1 cellular context compared by ENCODE assay signal in the genomic region with DNA sequence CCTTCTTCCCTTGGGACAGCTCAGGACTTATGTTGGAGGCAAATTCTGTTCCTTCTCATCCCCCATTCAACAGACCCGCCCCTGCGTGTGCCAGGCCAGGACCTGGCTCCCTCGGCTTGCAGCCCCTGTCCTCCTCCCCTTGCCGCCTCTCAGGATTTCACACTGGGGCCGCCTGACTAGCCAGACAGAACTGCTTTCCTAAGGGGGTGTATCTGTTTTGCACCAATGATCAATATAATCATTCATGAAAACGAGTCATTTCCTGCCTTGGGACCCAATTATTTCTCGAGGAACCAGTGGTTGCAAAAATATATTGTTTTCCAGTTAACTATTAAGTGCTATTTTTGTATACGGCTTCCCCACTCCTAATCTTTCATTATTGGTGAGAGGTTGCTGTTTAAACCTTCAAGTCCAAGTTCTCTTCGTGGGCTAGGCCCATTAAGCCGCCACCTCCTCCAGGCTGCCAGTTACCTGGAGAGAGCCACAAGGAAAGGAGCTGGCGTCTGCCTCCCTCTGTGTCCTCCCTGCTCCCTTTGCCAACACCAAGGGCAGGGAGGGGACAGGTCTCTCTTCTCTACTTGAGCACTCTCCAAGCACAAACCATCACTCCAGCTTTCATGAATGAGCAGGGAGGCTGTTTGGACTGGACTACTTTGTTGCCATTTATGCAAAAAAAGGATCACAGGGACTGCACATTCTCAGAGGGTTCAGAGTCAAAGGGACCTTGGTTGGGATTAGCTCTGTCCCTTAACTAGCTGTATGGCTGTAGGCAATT.
TF ChIP-seq lines count a peak whose summit lies in the region.

No MANE protein-coding gene starts in this region.

TF ChIP-seq in IMR-90, 13 proteins besides CTCF, POLR2A, EP300 and RAD21:
- no peak for TF ChIP-seq SMC3 (IDR thresholded peaks at IDR 0.05; ENCODE audit: low read depth, low read length)
- TF ChIP-seq FOS (IDR thresholded peaks at IDR 0.05; ENCODE audit: low read depth, low read length), result no peak
- no peak for TF ChIP-seq CHD1 (IDR thresholded peaks at IDR 0.05; ENCODE audit: low read depth, low read length)
- no peak for TF ChIP-seq CEBPB (IDR thresholded peaks at IDR 0.05; ENCODE audit: low read depth, low read length)
- TF ChIP-seq MXI1 (IDR thresholded peaks at IDR 0.05; ENCODE audit: borderline replicate concordance, low read depth, low read length), result no peak
- TF ChIP-seq, protein P1, sequence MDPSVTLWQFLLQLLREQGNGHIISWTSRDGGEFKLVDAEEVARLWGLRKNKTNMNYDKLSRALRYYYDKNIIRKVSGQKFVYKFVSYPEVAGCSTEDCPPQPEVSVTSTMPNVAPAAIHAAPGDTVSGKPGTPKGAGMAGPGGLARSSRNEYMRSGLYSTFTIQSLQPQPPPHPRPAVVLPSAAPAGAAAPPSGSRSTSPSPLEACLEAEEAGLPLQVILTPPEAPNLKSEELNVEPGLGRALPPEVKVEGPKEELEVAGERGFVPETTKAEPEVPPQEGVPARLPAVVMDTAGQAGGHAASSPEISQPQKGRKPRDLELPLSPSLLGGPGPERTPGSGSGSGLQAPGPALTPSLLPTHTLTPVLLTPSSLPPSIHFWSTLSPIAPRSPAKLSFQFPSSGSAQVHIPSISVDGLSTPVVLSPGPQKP (IDR thresholded peaks at IDR 0.05; ENCODE audit: borderline replicate concordance, low read depth, low read length), result no peak
- no peak for TF ChIP-seq MAFK (IDR thresholded peaks at IDR 0.05; ENCODE audit: low read depth, low read length)
- no peak for TF ChIP-seq RFX5 (IDR thresholded peaks at IDR 0.05; ENCODE audit: low read depth, low read length)
- TF ChIP-seq BHLHE40 (IDR thresholded peaks at IDR 0.05; ENCODE audit: low read depth, low read length), result no peak
- no peak for TF ChIP-seq RCOR1 (IDR thresholded peaks at IDR 0.05; ENCODE audit: insufficient replicate concordance, low read length)
TF ChIP-seq in IMR-90: peak in this region for 0.
